Comparison of ENCODE assay signal across 1 cellular context in genomic region chr9:84758817-84759216, GRCh38.
TF ChIP-seq lines count a peak whose summit lies in the region.

No MANE protein-coding gene starts in this region.

TF ChIP-seq in GM12878, 131 proteins besides CTCF, POLR2A, EP300 and RAD21 (continued from another document):
- no peak for TF ChIP-seq USF2 (IDR thresholded peaks at IDR 0.05; ENCODE audit: borderline replicate concordance, low read depth, low read length)
- no peak for TF ChIP-seq ZBTB40 (IDR thresholded peaks at IDR 0.05; ENCODE audit: borderline replicate concordance)
- TF ChIP-seq BHLHE40 (IDR thresholded peaks at IDR 0.05; ENCODE audit: borderline replicate concordance in 1 of 2, low read depth in 2 of 2, low read length in 1 of 2): no peak
- TF ChIP-seq MEF2B (IDR thresholded peaks at IDR 0.05; ENCODE audit: partially characterized antibody, poor library complexity, severe bottlenecking): no peak
- TF ChIP-seq ELK1 (IDR thresholded peaks at IDR 0.05; ENCODE audit: low read depth, low read length): no peak
TF ChIP-seq in GM12878: peak in this region for 0.
